In the genomic region with DNA sequence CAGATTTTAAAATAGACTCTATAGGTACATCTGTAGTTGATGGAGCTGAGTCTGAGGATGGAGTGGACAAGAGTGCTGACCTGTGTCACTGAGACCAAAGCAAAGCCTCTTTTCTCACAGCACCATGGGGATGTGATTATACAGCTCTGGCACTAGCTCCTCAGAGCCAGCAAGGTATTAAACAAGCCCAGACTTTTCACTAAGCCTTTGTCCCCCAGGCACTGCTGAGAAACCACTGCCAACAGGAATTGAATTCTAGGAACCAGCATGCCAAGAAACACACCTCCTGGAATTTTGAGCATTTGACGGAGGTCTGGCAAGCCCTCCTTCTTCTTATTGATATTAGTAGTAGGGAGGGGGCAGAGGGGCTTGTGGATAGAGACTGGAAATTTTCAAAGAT, we compare ENCODE assay signal across 21 cellular contexts.
DNase-seq lines count a peak whose midpoint lies in the region; ATAC-seq and TF ChIP-seq lines count a peak whose summit lies in the region.
"Had no signal": no experiment of that assay in that cellular context is flagged by ENCODE, and none has a peak within 500 bp of the region (broad histone marks: within the 10 kb centered on the region; RNA-seq: fewer than 3 reads in every experiment).

No MANE protein-coding gene starts in this region.

- no peaks in the 10 kb centered on the region for H3K36me3 ChIP-seq in mammary epithelial cell (ENCODE audit: insufficient read depth, low read length)
- H3K36me3 ChIP-seq in esophagus squamous epithelium: no peaks in the 10 kb centered on the region
- H3K36me3 ChIP-seq: SJCRH30 had no signal

- ATAC-seq in left cardiac atrium: no peak
- ATAC-seq in HG02870 (IDR thresholded peaks at IDR 0.05; ENCODE audit: unreplicated experiment): no peak
- no peak for ATAC-seq in HG03196 (IDR thresholded peaks at IDR 0.05; ENCODE audit: unreplicated experiment)

- intact Hi-C loops in mammary epithelial cell (cut with micrococcal nuclease): no loop called here
- intact Hi-C loops in esophagus squamous epithelium (cut with DNase I): no loop called here
- intact Hi-C loops in left cardiac atrium (cut with DNase I): no loop called here

- no peak overlapping the region for H3K9ac ChIP-seq in mammary epithelial cell (ENCODE audit: insufficient read depth, low read length)

- no peaks in the 10 kb centered on the region for H3K79me2 ChIP-seq in mammary epithelial cell (ENCODE audit: insufficient read depth, low read length)

- peak; percentile 20 for DNase-seq in NCI-H1105 treated with DMSO at 0.1 percent for 48 hours (lab: John Stamatoyannopoulos, UW)
- no peak for DNase-seq in NCI-H1105 (lab: John Stamatoyannopoulos, UW)
- peak; percentile 38 for DNase-seq in RWPE1 (ENCODE audit: low spot score)
- peak; percentile 59 for DNase-seq in mammary epithelial cell
- DNase-seq in esophagus squamous epithelium (lab: John Stamatoyannopoulos, UW): no peak
- no peak for DNase-seq in left cardiac atrium
- DNase-seq: AML-193, DMS79, H7, Kasumi-1, MM.1S, NCI-H1092 treated with DMSO at 0.1 percent for 48 hours, NCI-H1694, NCI-H2081 treated with DMSO at 0.1 percent for 48 hours, OCI-M1, RPMI8226, SJCRH30 had no signal

- peak overlapping the region; percentile 45 for H3K4me2 ChIP-seq in mammary epithelial cell (ENCODE audit: insufficient read depth, low read depth, low read length)

- dilution Hi-C loops in mammary epithelial cell (cut with HindIII; ENCODE audit: low sequenced_read_pairs): no loop called here

- H3K9me3 ChIP-seq in mammary epithelial cell (replicated peaks; ENCODE audit: insufficient read depth, low read length): no peaks in the 10 kb centered on the region
- no peaks in the 10 kb centered on the region for H3K9me3 ChIP-seq in esophagus squamous epithelium
- H3K9me3 ChIP-seq: SJCRH30 had no signal

- BruUV-seq in mammary epithelial cell (replicated peaks; lab: Mats Ljungman, UMichigan): TSS peak; percentile 62

- CTCF ChIA-PET in RWPE1 (lab: Yijun Ruan, JAX): no interaction called here
- CTCF ChIA-PET in mammary epithelial cell (lab: Charles Lee; ENCODE audit: low non-redundant PET): interaction anchor here (0.5 kb wide), 1 partner anchor 226 kb away, joined by 3 read pairs; no protein-coding TSS in a partner anchor

- peaks cover 29% of the 10 kb centered on the region for H3K4me1 ChIP-seq in mammary epithelial cell (ENCODE audit: insufficient read depth, low read length)
- H3K4me1 ChIP-seq in esophagus squamous epithelium: peaks cover 19 to 85% (median 33%) of the 10 kb centered on the region in 3 donors
- H3K4me1 ChIP-seq: SJCRH30 had no signal

- TF ChIP-seq CTCF in RWPE1 (conservative IDR thresholded peaks at IDR 0.05; ENCODE audit: low read depth) (no peak), mammary epithelial cell (conservative IDR thresholded peaks at IDR 0.05 in 1 of 2, IDR thresholded peaks at IDR 0.05 in 1 of 2; ENCODE audit: extremely low read depth in 1 of 2, insufficient read depth in 1 of 2, low read depth in 1 of 2, low read length in 2 of 2) (no peak), esophagus squamous epithelium (IDR thresholded peaks at IDR 0.05) (no peak)

- peak overlapping the region; percentile 73 for H2AFZ ChIP-seq in mammary epithelial cell (ENCODE audit: low read depth, low read length)

- no peak overlapping the region for H3K4me3 ChIP-seq in mammary epithelial cell (replicated peaks in 1 of 3; ENCODE audit: insufficient read depth in 1 of 3, low read depth in 2 of 3, low read length in 3 of 3)
- H3K4me3 ChIP-seq in esophagus squamous epithelium: no peak overlapping the region
- H3K4me3 ChIP-seq: SJCRH30 had no signal

- H3K27ac ChIP-seq in RWPE1: no peak overlapping the region
- H3K27ac ChIP-seq in mammary epithelial cell (ENCODE audit: insufficient read depth, low read depth, low read length): peak overlapping the region; percentile 1
- peak overlapping the region in 3 of 4 donors; percentile 41 to 73 (median 49) for H3K27ac ChIP-seq in esophagus squamous epithelium
- H3K27ac ChIP-seq: 22Rv1, C4-2B, SJCRH30 had no signal

- H3K27me3 ChIP-seq in mammary epithelial cell (ENCODE audit: insufficient read depth, low read length): no peaks in the 10 kb centered on the region
- H3K27me3 ChIP-seq in esophagus squamous epithelium: no peaks in the 10 kb centered on the region
- H3K27me3 ChIP-seq: SJCRH30 had no signal

- POLR2A ChIA-PET in RWPE1 (lab: Yijun Ruan, JAX; ENCODE audit: low non-redundant PET): no interaction called here

- in situ Hi-C loops in mammary epithelial cell (cut with MboI; ENCODE audit: low sequenced_read_pairs in 2 of 2): no loop called here

- no peak for TF ChIP-seq POLR2A in esophagus squamous epithelium (IDR thresholded peaks at IDR 0.05)

- 9% methylated on average over 1 of the region's 1 CpG for WGBS in mammary epithelial cell (ENCODE audit: low coverage, missing lambda C conversion rate)
- WGBS in esophagus squamous epithelium, 2 donors: 29 to 43% methylated on average over 1 of the region's 1 CpG

- H4K20me1 ChIP-seq in mammary epithelial cell (ENCODE audit: insufficient read depth, low read length): no peaks in the 10 kb centered on the region

Comparison
In these comparisons a context has a peak if more than half of its experiments do, and no peak if none do; other contexts are left out.
1. DNase-seq: peak in NCI-H1105 treated with DMSO at 0.1 percent for 48 hours (single experiment), RWPE1 (single experiment) and mammary epithelial cell (single experiment); none in NCI-H1105 (single experiment), esophagus squamous epithelium (single experiment) and left cardiac atrium (single experiment).